ENCODE assay signal across 14 cellular contexts in genomic region chr11:87030458-87031054, GRCh38. TPM values are rescaled to one million over a fixed set of nuclear protein-coding genes. Genes with fewer than 3 reads are reported as not detected.
DNase-seq lines count a peak whose midpoint lies in the region; ATAC-seq and TF ChIP-seq lines count a peak whose summit lies in the region.
"Had no signal": no experiment of that assay in that cellular context is flagged by ENCODE, and none has a peak within 500 bp of the region (broad histone marks: within the 10 kb centered on the region; RNA-seq: fewer than 3 reads in every experiment).

No MANE protein-coding gene starts in this region.

- intact Hi-C loops in lower leg skin (cut with DNase I; ENCODE audit: low total_unique reads): no loop called here
- intact Hi-C loops in heart right ventricle (cut with DNase I): loop anchor here in 2 of 10 donors (10.0 kb wide), 2 partner anchors 46 to 76 kb away; partner anchors contain the start of gene FZD4 (in 1 of the 2)

- peak; percentile 75 for ATAC-seq in GM19463 (IDR thresholded peaks at IDR 0.05; ENCODE audit: unreplicated experiment)
- ATAC-seq in GM21515 (IDR thresholded peaks at IDR 0.05; ENCODE audit: unreplicated experiment): no peak
- no peak for ATAC-seq in GM18861 (IDR thresholded peaks at IDR 0.05; ENCODE audit: unreplicated experiment)
- ATAC-seq in heart right ventricle: no peak
- ATAC-seq: left colon had no signal

- H3K27ac ChIP-seq in CD8-positive, alpha-beta memory T cell (ENCODE audit: low read depth, low read length): no peak overlapping the region
- no peak overlapping the region for H3K27ac ChIP-seq in heart right ventricle

- peaks cover 5 to 10% (median 8%) of the 10 kb centered on the region in 3 donors for H3K4me1 Mint-ChIP-seq in CD8-positive, alpha-beta memory T cell

- no peak for DNase-seq in CD8-positive, alpha-beta memory T cell
- DNase-seq in MV-4-11 (lab: John Stamatoyannopoulos, UW): peak; percentile 15
- peak; percentile 22 for DNase-seq in dermis blood vessel endothelial cell
- DNase-seq in lower leg skin (ENCODE audit: low spot score in 2 of 2): no peak
- no peak for DNase-seq in heart right ventricle
- DNase-seq: activated naive CD4-positive, alpha-beta T cell; cortex of kidney; foreskin melanocyte; left colon; stimulated activated CD4-positive, alpha-beta T cell treated with anti-CD3 and anti-CD28 coated beads, Interleukin-2, amount 100 ng/mL, for 24 hours; substantia nigra had no signal

- H3K4me3 Mint-ChIP-seq in CD8-positive, alpha-beta memory T cell: peak overlapping the region in 6 of 7 donors; percentile 27 to 62 (median 58)

- POLR2A ChIA-PET in CD8-positive, alpha-beta memory T cell (lab: Charles Lee): interaction anchor here (0.6 to 0.7 kb wide), 2 partner anchors 132 to 301 kb away, joined by 3 to 4 read pairs; no protein-coding TSS in a partner anchor

- no peak for TF ChIP-seq POLR2A in lower leg skin (IDR thresholded peaks at IDR 0.05)

- H3K9me3 ChIP-seq in CD8-positive, alpha-beta memory T cell (ENCODE audit: low read length): no peaks in the 10 kb centered on the region
- H3K9me3 ChIP-seq in heart right ventricle: no peaks in the 10 kb centered on the region

- 82 to 85% methylated on average over 5 of the region's 5 CpGs for WGBS in lower leg skin, 2 donors
- WGBS in heart right ventricle, 2 donors: 73% methylated on average over 5 of the region's 5 CpGs

- H3K4me3 ChIP-seq in CD8-positive, alpha-beta memory T cell (ENCODE audit: low read length): no peak overlapping the region
- H3K4me3 ChIP-seq in lower leg skin (ENCODE audit: low read depth, poor library complexity, severe bottlenecking) (no peak overlapping the region), heart right ventricle (no peak overlapping the region)

- H3K4me1 ChIP-seq in CD8-positive, alpha-beta memory T cell (ENCODE audit: insufficient read depth, low read length): no peaks in the 10 kb centered on the region
- peaks cover 0 to 1% (median 0%) of the 10 kb centered on the region in 9 donors for H3K4me1 ChIP-seq in heart right ventricle

- no peaks in the 10 kb centered on the region for H3K36me3 ChIP-seq in CD8-positive, alpha-beta memory T cell (ENCODE audit: insufficient read depth, low read length)
- no peaks in the 10 kb centered on the region for H3K36me3 ChIP-seq in heart right ventricle

- no peaks in the 10 kb centered on the region for H3K9me3 Mint-ChIP-seq in CD8-positive, alpha-beta memory T cell

- H3K36me3 Mint-ChIP-seq in CD8-positive, alpha-beta memory T cell: no peaks in the 10 kb centered on the region

- peak overlapping the region in 6 of 8 donors; percentile 1 to 67 (median 28) for H3K27ac Mint-ChIP-seq in CD8-positive, alpha-beta memory T cell

- TF ChIP-seq CTCF in lower leg skin (IDR thresholded peaks at IDR 0.05) (no peak), heart right ventricle (IDR thresholded peaks at IDR 0.05) (no peak)

- no peaks in the 10 kb centered on the region for H3K27me3 Mint-ChIP-seq in CD8-positive, alpha-beta memory T cell

- no peaks in the 10 kb centered on the region for H3K27me3 ChIP-seq in CD8-positive, alpha-beta memory T cell (ENCODE audit: insufficient read depth, low read length, poor library complexity, severe bottlenecking)
- no peaks in the 10 kb centered on the region for H3K27me3 ChIP-seq in heart right ventricle

- CTCF ChIA-PET in CD8-positive, alpha-beta memory T cell (lab: Charles Lee): interaction anchor here (0.9 to 1.5 kb wide), 2 partner anchors 8 to 68 kb away, joined by 3 to 4 read pairs; no protein-coding TSS in a partner anchor

RNA-seq across cellular contexts. Expression of gene TMEM135, which starts 7.2 kb away (rescaled TPM):
- 10 to 100 TPM; 12.9 to 18.8 TPM for total RNA-seq in CD8-positive, alpha-beta memory T cell
- polyA plus RNA-seq in CD8-positive, alpha-beta memory T cell: 5.9 TPM
- total RNA-seq in dermis blood vessel endothelial cell (28.1 and 37.6 TPM in 2 replicates), lower leg skin (10 to 100 TPM in 2 of 4 donors, 1 to 10 TPM in 2; 6.2 to 14.2 (median 10.3) TPM), heart right ventricle (10 to 100 TPM; 12.0 to 28.6 (median 17.5) TPM)
- polyA plus RNA-seq in heart right ventricle: 1 to 10 TPM; 3.4 to 7.8 TPM

Comparison
In these comparisons a context has a peak if more than half of its experiments do, and no peak if none do; other contexts are left out.
1. DNase-seq: peak in MV-4-11 (single experiment) and dermis blood vessel endothelial cell (single experiment); none in CD8-positive, alpha-beta memory T cell (0 of 5), lower leg skin (0 of 2) and heart right ventricle (0 of 2).